In genomic region chr13:91722267-91722884, GRCh38 we compare ENCODE assay signal across 8 cellular contexts.
A peak's percentile ranks its signal among the peaks of the same experiment; 100 is the strongest.
DNase-seq lines count a peak whose midpoint lies in the region; ATAC-seq and TF ChIP-seq lines count a peak whose summit lies in the region.

No MANE protein-coding gene starts in this region.

- DNase-seq in CD1c-positive myeloid dendritic cell (ENCODE audit: extremely low spot score) (peak; percentile 25), HPDE6-E6E7 (ENCODE audit: extremely low spot score) (peak; percentile 13), RWPE2 (ENCODE audit: low spot score) (no peak), germinal center (ENCODE audit: low spot score) (peak; percentile 11), thoracic aorta (ENCODE audit: low spot score) (no peak), OCI-M2 (lab: John Stamatoyannopoulos, UW; ENCODE audit: unreplicated experiment) (no peak)
- DNase-seq in stimulated activated CD8-positive, alpha-beta memory T cell treated with anti-CD3 and anti-CD28 coated beads, Interleukin-4, amount 100 ng/mL, for 48 hours: no peak

- H3K27me3 ChIP-seq in RWPE2 (ENCODE audit: insufficient read depth, poor library complexity, severe bottlenecking): no peaks in the 10 kb centered on the region
- H3K27me3 ChIP-seq in thoracic aorta (replicated peaks; ENCODE audit: insufficient read depth): no peaks in the 10 kb centered on the region

- H3K4me3 ChIP-seq in RWPE2 (ENCODE audit: severe bottlenecking) (no peak overlapping the region), thoracic aorta (no peak overlapping the region)

- H3K27ac ChIP-seq in RWPE2 (ENCODE audit: poor library complexity, severe bottlenecking) (no peak overlapping the region), thoracic aorta (no peak overlapping the region)

- TF ChIP-seq CTCF in RWPE2 (IDR thresholded peaks at IDR 0.05; ENCODE audit: poor library complexity, severe bottlenecking) (peak; percentile 81), thoracic aorta (IDR thresholded peaks at IDR 0.05) (peak; percentile 43)

- H3K9me3 ChIP-seq in RWPE2 (ENCODE audit: severe bottlenecking) (no peaks in the 10 kb centered on the region), thoracic aorta (no peaks in the 10 kb centered on the region)

- H3K4me1 ChIP-seq in RWPE2 (ENCODE audit: insufficient read depth, poor library complexity, severe bottlenecking): peaks cover 4% of the 10 kb centered on the region
- H3K4me1 ChIP-seq in thoracic aorta (ENCODE audit: control insufficient read depth in 1 of 2, low read depth in 2 of 2): no peaks in the 10 kb centered on the region

- no peaks in the 10 kb centered on the region for H3K36me3 ChIP-seq in RWPE2 (ENCODE audit: low read depth)
- no peaks in the 10 kb centered on the region for H3K36me3 ChIP-seq in thoracic aorta

- no peak for ATAC-seq in RWPE2 (ENCODE audit: low read depth)
- no peak for ATAC-seq in thoracic aorta (ENCODE audit: insufficient number of reproducible peaks, low FRiP score, low read depth)
- ATAC-seq in GM19452 (IDR thresholded peaks at IDR 0.05; ENCODE audit: unreplicated experiment): no peak

Comparison
In these comparisons a context has a peak if more than half of its experiments do, and no peak if none do; other contexts are left out.
1. DNase-seq: peak in CD1c-positive myeloid dendritic cell (single experiment), HPDE6-E6E7 (single experiment) and germinal center (single experiment); none in RWPE2 (single experiment), thoracic aorta (single experiment), stimulated activated CD8-positive, alpha-beta memory T cell treated with anti-CD3 and anti-CD28 coated beads, Interleukin-4, amount 100 ng/mL, for 48 hours (single experiment) and OCI-M2 (single experiment).